In genomic region chr6:117676577-117677218, GRCh38 we compare ENCODE assay signal across 9 cellular contexts. TPM values are rescaled to one million over a fixed set of nuclear protein-coding genes. Genes with fewer than 3 reads are reported as not detected.
DNase-seq lines count a peak whose midpoint lies in the region; ATAC-seq, FAIRE-seq and TF ChIP-seq lines count a peak whose summit lies in the region.
"Had no signal": no experiment of that assay in that cellular context is flagged by ENCODE, and none has a peak within 500 bp of the region (broad histone marks: within the 10 kb centered on the region; RNA-seq: fewer than 3 reads in every experiment).

No MANE protein-coding gene starts in this region.

- no peak overlapping the region for H2BK120ac ChIP-seq in mesenchymal stem cell (ENCODE audit: low read depth, low read length)

- H2AFZ ChIP-seq in HCT116 (ENCODE audit: low read depth, low read length, poor library complexity, severe bottlenecking): no peak overlapping the region
- H2AFZ ChIP-seq in mesenchymal stem cell (ENCODE audit: low read depth, low read length): no peak overlapping the region

- no peak overlapping the region for H3K18ac ChIP-seq in mesenchymal stem cell (ENCODE audit: low read depth in 1 of 2, low read length in 2 of 2)

- intact Hi-C loops in HCT116 (cut with micrococcal nuclease) (loop anchor here (5.0 to 10.0 kb wide), 3 partner anchors 192 to 329 kb away; partner anchors contain the start of gene DCBLD1), head of caudate nucleus (cut with DNase I) (no loop called here)

- H3K14ac ChIP-seq in mesenchymal stem cell (ENCODE audit: low read length in 2 of 2): no peak overlapping the region

- no peaks in the 10 kb centered on the region for H3K27me3 ChIP-seq in HCT116 (ENCODE audit: insufficient read depth, low read length)
- H3K27me3 ChIP-seq in brain microvascular endothelial cell (replicated peaks): no peaks in the 10 kb centered on the region
- no peaks in the 10 kb centered on the region for H3K27me3 ChIP-seq in mesenchymal stem cell (ENCODE audit: control insufficient read depth in 1 of 2, insufficient read depth in 1 of 2, low read length in 2 of 2)

- peaks cover 6% of the 10 kb centered on the region for H3K79me1 ChIP-seq in mesenchymal stem cell (replicated peaks; ENCODE audit: low read length, poor library complexity, severe bottlenecking)

- H4K20me1 ChIP-seq in HCT116 (ENCODE audit: insufficient read depth): peaks cover 27% of the 10 kb centered on the region; the same call in 1 of the 2 replicates

- H2BK15ac ChIP-seq in mesenchymal stem cell (ENCODE audit: low read depth, poor library complexity, severe bottlenecking): no peak overlapping the region

- TF ChIP-seq RAD21 in A549 (conservative IDR thresholded peaks at IDR 0.05 in 1 of 2, IDR thresholded peaks at IDR 0.05 in 1 of 2) (no peak), HCT116 (IDR thresholded peaks at IDR 0.05; ENCODE audit: low read depth) (no peak)

- H3K79me2 ChIP-seq in HCT116 (ENCODE audit: insufficient read depth, low read length): peaks cover 74% of the 10 kb centered on the region

- BruUV-seq in HCT116 (replicated peaks; lab: Mats Ljungman, UMichigan): TSS peak; percentile 40

- no peak for FAIRE-seq in A549 (lab: Jason Lieb, UNC)

- no peaks in the 10 kb centered on the region for H3K9me2 ChIP-seq in HCT116 (ENCODE audit: insufficient read depth)

- ATAC-seq in A549 (no peak), HCT116 (no peak), GM18517 (IDR thresholded peaks at IDR 0.05; ENCODE audit: unreplicated experiment) (no peak)

- H3K9me3 ChIP-seq in A549: no peaks in the 10 kb centered on the region
- H3K9me3 ChIP-seq in HCT116 (ENCODE audit: control insufficient read depth in 1 of 2, insufficient read depth in 1 of 2, low read depth in 1 of 2, low read length in 2 of 2): no peaks in the 10 kb centered on the region
- H3K9me3 ChIP-seq in mesenchymal stem cell (ENCODE audit: control insufficient read depth, low read length): no peaks in the 10 kb centered on the region

- H3K4me2 ChIP-seq in A549 (peak overlapping the region; percentile 80), HCT116 (ENCODE audit: low read length) (peak overlapping the region; percentile 91), mesenchymal stem cell (ENCODE audit: low read length, poor library complexity, severe bottlenecking) (peak overlapping the region; percentile 18)

- RAD21 ChIA-PET in HCT116 (lab: Charles Lee; ENCODE audit: low non-redundant PET in 1 of 2, low total read pairs in 2 of 2, uncharacterized antibody in 2 of 2, unreplicated experiment in 2 of 2): no interaction called here

- 79% methylated on average over 6 of the region's 6 CpGs for WGBS in A549 (ENCODE audit: missing lambda C conversion rate)
- 64% methylated on average over 5 of the region's 6 CpGs for WGBS in mesenchymal stem cell

- H2AK5ac ChIP-seq in mesenchymal stem cell (ENCODE audit: low read length, severe bottlenecking): peak overlapping the region; percentile 3

- H2BK12ac ChIP-seq in mesenchymal stem cell (ENCODE audit: low read length in 2 of 2): no peak overlapping the region

- CTCF ChIA-PET in A549 (lab: Yijun Ruan, JAX): interaction anchor here (0.6 kb wide), 1 partner anchor 65 kb away, joined by 3 read pairs; no protein-coding TSS in a partner anchor
- CTCF ChIA-PET in HCT116 (lab: Charles Lee): no interaction called here

- no peak overlapping the region for H3K4ac ChIP-seq in mesenchymal stem cell (ENCODE audit: low read depth in 1 of 2, low read length in 2 of 2)

- TF ChIP-seq CTCF in A549 (IDR thresholded peaks at IDR 0.05) (no peak), HCT116 (IDR thresholded peaks at IDR 0.05 in 2 of 3, conservative IDR thresholded peaks at IDR 0.05 in 1 of 3; ENCODE audit: borderline replicate concordance in 1 of 3, insufficient read depth in 1 of 3, low read depth in 2 of 3, low read length in 2 of 3) (no peak), brain microvascular endothelial cell (IDR thresholded peaks at IDR 0.05; ENCODE audit: low read depth, low read length, missing control alignments) (no peak)

- no peak overlapping the region; a peak in 1 of 6 replicates for H3K27ac ChIP-seq in A549
- H3K27ac ChIP-seq in HCT116 (ENCODE audit: low read depth, low read length): no peak overlapping the region
- no peak overlapping the region for H3K27ac ChIP-seq in brain microvascular endothelial cell
- no peak overlapping the region for H3K27ac ChIP-seq in mesenchymal stem cell (ENCODE audit: low read length, poor library complexity, severe bottlenecking)

- peaks cover 11% of the 10 kb centered on the region; the same call in 2 of the 3 replicates for H3K4me1 ChIP-seq in A549
- peaks cover 7 to 22% of the 10 kb centered on the region in 2 experiments; a peak in 3 of 4 replicates for H3K4me1 ChIP-seq in HCT116 (ENCODE audit: control insufficient read depth in 1 of 2, insufficient read depth in 2 of 2, low read length in 2 of 2)
- peaks cover 4% of the 10 kb centered on the region for H3K4me1 ChIP-seq in mesenchymal stem cell (ENCODE audit: control insufficient read depth, insufficient read depth, low read depth, low read length)

- DNase-seq in A549 (ENCODE audit: low read depth in 1 of 2, low spot score in 1 of 2) (no peak), HCT116 (ENCODE audit: low read depth, low spot score) (no peak), brain microvascular endothelial cell (no peak), mesenchymal stem cell (peak; percentile 30), NCI-H2171 (lab: John Stamatoyannopoulos, UW) (no peak), SKM-1 treated with dmso at 0.1 percent for 144 hours (lab: John Stamatoyannopoulos, UW; ENCODE audit: unreplicated experiment) (no peak), head of caudate nucleus (no peak)
- DNase-seq: NCI-H345 had no signal

- no peak for TF ChIP-seq EP300 in A549 (IDR thresholded peaks at IDR 0.05)

- POLR2A ChIA-PET in A549 (lab: Yijun Ruan, JAX): no interaction called here
- POLR2A ChIA-PET in HCT116 (lab: Charles Lee): no interaction called here

- in situ Hi-C loops in brain microvascular endothelial cell (cut with HindIII; ENCODE audit: low pct_ligation_motif_present, low sequenced_read_pairs): no loop called here

- no peak overlapping the region for H4K8ac ChIP-seq in mesenchymal stem cell (ENCODE audit: low read length)

- H4K91ac ChIP-seq in mesenchymal stem cell (ENCODE audit: low read length): no peak overlapping the region

- no peak overlapping the region for H3K23ac ChIP-seq in mesenchymal stem cell (ENCODE audit: low read length in 2 of 2)

- no peak overlapping the region for H2BK5ac ChIP-seq in mesenchymal stem cell (ENCODE audit: low read depth, low read length, poor library complexity, severe bottlenecking)

- H3K9ac ChIP-seq in HCT116 (ENCODE audit: low read length): peak overlapping the region; percentile 81
- H3K9ac ChIP-seq in mesenchymal stem cell (ENCODE audit: low read length): peak overlapping the region; percentile 90

- TF ChIP-seq POLR2A in A549 (IDR thresholded peaks at IDR 0.05; ENCODE audit: low read length) (no peak), HCT116 (IDR thresholded peaks at IDR 0.05; ENCODE audit: borderline replicate concordance, extremely low read depth, insufficient read depth, insufficient read length) (no peak)

- H3K4me3 ChIP-seq in A549 (peak overlapping the region; percentile 59), HCT116 (replicated peaks in 1 of 2; ENCODE audit: low read depth in 1 of 2, low read length in 2 of 2) (peak overlapping the region; percentile 71 to 75), brain microvascular endothelial cell (ENCODE audit: low read depth, low read length) (peak overlapping the region; percentile 79), mesenchymal stem cell (ENCODE audit: insufficient read depth in 1 of 2, low read depth in 1 of 2, low read length in 2 of 2) (peak overlapping the region; percentile 89 to 91)

- no peaks in the 10 kb centered on the region; a peak in 1 of 4 replicates for H3K36me3 ChIP-seq in HCT116 (ENCODE audit: control insufficient read depth in 1 of 2, insufficient read depth in 2 of 2, low read length in 2 of 2)
- H3K36me3 ChIP-seq in brain microvascular endothelial cell (replicated peaks): no peaks in the 10 kb centered on the region
- peaks cover 0 to 6% of the 10 kb centered on the region in 2 experiments for H3K36me3 ChIP-seq in mesenchymal stem cell (ENCODE audit: control insufficient read depth in 1 of 2, insufficient read depth in 2 of 2, low read depth in 1 of 2, low read length in 2 of 2)

TF ChIP-seq in A549, 52 proteins besides CTCF, POLR2A, EP300 and RAD21 (continues in another document):
- TF ChIP-seq E2F6 (IDR thresholded peaks at IDR 0.05; ENCODE audit: borderline replicate concordance, low read depth): no peak
- no peak for TF ChIP-seq TP53 (CRISPR knock-in tag; IDR thresholded peaks at IDR 0.05)
- no peak for TF ChIP-seq ZSCAN20 (CRISPR knock-in tag; IDR thresholded peaks at IDR 0.05)
- no peak for TF ChIP-seq HDAC2 (IDR thresholded peaks at IDR 0.05)

TF ChIP-seq in HCT116, 20 proteins besides CTCF, POLR2A, EP300 and RAD21 (continues in another document):
- TF ChIP-seq CEBPB (IDR thresholded peaks at IDR 0.05; ENCODE audit: low read depth) (no peak), SRF (IDR thresholded peaks at IDR 0.05; ENCODE audit: low read depth) (no peak), SIN3A (IDR thresholded peaks at IDR 0.05; ENCODE audit: low read depth) (no peak), JUND (IDR thresholded peaks at IDR 0.05) (no peak), ZFX (IDR thresholded peaks at IDR 0.05) (no peak), EZH2 (IDR thresholded peaks at IDR 0.05) (no peak), YY1 (IDR thresholded peaks at IDR 0.05; ENCODE audit: extremely low read depth, insufficient replicate concordance, low read depth, low read length) (no peak), ELF1 (IDR thresholded peaks at IDR 0.05; ENCODE audit: borderline replicate concordance, low read depth) (no peak), SP1 (IDR thresholded peaks at IDR 0.05; ENCODE audit: low read depth) (no peak), POLR2AphosphoS5 (IDR thresholded peaks at IDR 0.05; ENCODE audit: low read depth, low read length) (no peak)
- TF ChIP-seq, protein P1, sequence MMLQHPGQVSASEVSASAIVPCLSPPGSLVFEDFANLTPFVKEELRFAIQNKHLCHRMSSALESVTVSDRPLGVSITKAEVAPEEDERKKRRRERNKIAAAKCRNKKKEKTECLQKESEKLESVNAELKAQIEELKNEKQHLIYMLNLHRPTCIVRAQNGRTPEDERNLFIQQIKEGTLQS (IDR thresholded peaks at IDR 0.05): no peak

RNA-seq across cellular contexts. Expression of gene NUS1, which starts 1.4 kb away (rescaled TPM):
- 24.7 and 25.5 TPM in 2 replicates for polyA plus RNA-seq in A549 (2011; rRNA removed)
- polyA plus RNA-seq in A549 (2012; cell fraction: cytosol; rRNA removed): 6.5 and 7.5 TPM in 2 replicates
- polyA plus RNA-seq in A549 (2012; cell fraction: nucleus; rRNA removed): 2.6 and 3.8 TPM in 2 replicates
- 22.5 to 23.0 TPM (median 22.7 TPM) in 3 replicates for polyA plus RNA-seq in A549 (2017; fragmentation: RNase III; extraction: RNeasy Plus Mini Kit Qiagen cat#74134 plus additional on column Dnase treatment)
- 5.7 and 7.4 TPM in 2 replicates for polyA minus RNA-seq in A549 (2011; rRNA and poly(A)+ RNA removed)
- total RNA-seq in HCT116 (2021; ENCODE audit: unreplicated experiment): 46.2 TPM
- 12.7 and 15.6 TPM in 2 replicates for polyA plus RNA-seq in HCT116 (2012)
- 35.9 TPM for polyA plus RNA-seq in mesenchymal stem cell (2013, experiment 1 of 2)
- polyA plus RNA-seq in mesenchymal stem cell (2013, experiment 2 of 2): 37.2 TPM

Comparison
In these comparisons a context has a peak if more than half of its experiments do, and no peak if none do; other contexts are left out.
1. H3K4me2 ChIP-seq: peak in every context shown above with its lines; median percentile 91 in HCT116; 80 in A549; 18 in mesenchymal stem cell.